25 cellular contexts compared by ENCODE assay signal in the genomic region with DNA sequence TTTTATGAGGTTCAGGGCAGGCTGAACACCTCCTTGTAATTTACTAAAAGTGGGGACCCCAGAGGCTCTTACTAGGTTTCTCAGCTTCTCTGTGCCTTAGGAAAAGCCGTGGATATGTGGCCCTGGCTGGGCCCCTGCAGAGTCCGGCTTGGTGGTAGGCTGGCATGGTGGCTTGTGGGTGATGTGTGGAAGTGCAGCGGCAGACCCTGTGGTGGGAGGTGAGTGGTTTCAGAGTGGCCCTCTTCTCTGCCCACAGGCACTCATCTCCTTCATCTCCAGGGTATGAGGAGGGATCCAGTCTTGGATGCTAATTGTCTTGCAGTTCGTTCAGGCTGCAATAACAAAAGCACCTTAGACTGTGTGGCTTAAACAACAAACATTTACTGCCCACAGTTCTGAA. TPM values are rescaled to one million over a fixed set of nuclear protein-coding genes. Genes with fewer than 3 reads are reported as not detected.
DNase-seq lines count a peak whose midpoint lies in the region; ATAC-seq, FAIRE-seq and TF ChIP-seq lines count a peak whose summit lies in the region.
"Had no signal": no experiment of that assay in that cellular context is flagged by ENCODE, and none has a peak within 500 bp of the region (broad histone marks: within the 10 kb centered on the region; RNA-seq: fewer than 3 reads in every experiment).

No MANE protein-coding gene starts in this region.

- DNase-seq in A549 (ENCODE audit: low read depth in 1 of 2, low spot score in 1 of 2) (no peak), IMR-90 (no peak), esophagus muscularis mucosa (ENCODE audit: extremely low spot score) (no peak), posterior vena cava (ENCODE audit: low spot score) (no peak), GM23248 (no peak), T1000 (lab: John Stamatoyannopoulos, UW) (no peak)
- DNase-seq in stimulated activated effector memory CD8-positive, alpha-beta T cell treated with anti-CD3 and anti-CD28 coated beads, Interleukin-12 subunit alpha, Interleukin-12 subunit beta, amount 100 ng/mL, for 72 hours (ENCODE audit: low spot score in 2 of 2): no peak
- DNase-seq: ACHN, BE2C, COR-L47, DMS53, H7, KG1, MM.1S, NCI-H2029, NCI-H526 treated with DMSO at 0.1 percent for 48 hours, RPMI8226, SIG-M5 had no signal

- TF ChIP-seq POLR2A in A549 (IDR thresholded peaks at IDR 0.05; ENCODE audit: low read length) (no peak), IMR-90 (IDR thresholded peaks at IDR 0.05; ENCODE audit: low read depth, low read length) (no peak), esophagus muscularis mucosa (IDR thresholded peaks at IDR 0.05; ENCODE audit: low read depth) (no peak)

- H3K56ac ChIP-seq in IMR-90 (ENCODE audit: extremely low read depth, insufficient read depth, low read length): no peak overlapping the region

- no peak overlapping the region for H2BK5ac ChIP-seq in IMR-90 (ENCODE audit: low read depth, low read length, poor library complexity, severe bottlenecking)

- no peak for FAIRE-seq in A549 (lab: Jason Lieb, UNC)
- FAIRE-seq: GM18507 had no signal

- peaks cover 23% of the 10 kb centered on the region for H3K4me1 ChIP-seq in A549
- H3K4me1 ChIP-seq in IMR-90 (ENCODE audit: control insufficient read depth, insufficient read depth, low read length): peaks cover 11% of the 10 kb centered on the region
- peaks cover 0 to 26% (median 22%) of the 10 kb centered on the region in 4 donors for H3K4me1 ChIP-seq in esophagus muscularis mucosa
- peaks cover 10% of the 10 kb centered on the region; the same call in 1 of the 2 replicates for H3K4me1 ChIP-seq in GM23248 (ENCODE audit: insufficient read depth)
- H3K4me1 ChIP-seq: BE2C had no signal

- H3K9me2 ChIP-seq in GM23248 (ENCODE audit: insufficient read depth): no peaks in the 10 kb centered on the region

- WGBS in A549 (ENCODE audit: missing lambda C conversion rate): 86% methylated on average over 4 of the region's 4 CpGs
- no CpG with 5 or more reads among the region's 4 CpGs for WGBS in IMR-90 (ENCODE audit: extremely low coverage in 2 of 2, insufficient read length in 1 of 2), 2 experiments
- 90% methylated on average over 3 of the region's 4 CpGs for WGBS in esophagus muscularis mucosa
- WGBS in GM23248 (ENCODE audit: low coverage in 1 of 2, low lambda C conversion rate in 2 of 2, missing lambda C conversion rate in 2 of 2), 2 experiments: 84 to 88% methylated on average over 4 of the region's 4 CpGs

- no peak overlapping the region for H2AFZ ChIP-seq in IMR-90 (replicated peaks; ENCODE audit: low read length, poor library complexity)
- no peak overlapping the region for H2AFZ ChIP-seq in GM23248

- peak overlapping the region; percentile 29 for H3K4me3 Mint-ChIP-seq in stimulated activated effector memory CD8-positive, alpha-beta T cell treated with anti-CD3 and anti-CD28 coated beads, Interleukin-12 subunit alpha, Interleukin-12 subunit beta, amount 100 ng/mL, for 72 hours
- H3K4me3 Mint-ChIP-seq: HFFc6 had no signal

- H3K9me3 Mint-ChIP-seq in stimulated activated effector memory CD8-positive, alpha-beta T cell treated with anti-CD3 and anti-CD28 coated beads, Interleukin-12 subunit alpha, Interleukin-12 subunit beta, amount 100 ng/mL, for 72 hours: no peaks in the 10 kb centered on the region

- H3K27me3 ChIP-seq in IMR-90 (ENCODE audit: control insufficient read depth, insufficient read depth, low read length) (0 out of 2 replicates have a peak, but pooled peaks cover 2% of the 10 kb centered on the region), esophagus muscularis mucosa (no peaks in the 10 kb centered on the region), GM23248 (replicated peaks; ENCODE audit: insufficient read depth) (no peaks in the 10 kb centered on the region)
- H3K27me3 ChIP-seq: BE2C had no signal

- no peak overlapping the region for H3K18ac ChIP-seq in IMR-90 (ENCODE audit: low read depth, low read length)

- intact Hi-C loops in IMR-90 (cut with micrococcal nuclease) (no loop called here), esophagus muscularis mucosa (cut with DNase I) (loop anchor here (5.0 kb wide), 1 partner anchor 33 kb away; no protein-coding TSS in a partner anchor), posterior vena cava (cut with DNase I) (loop anchor here in 1 of 2 donors (5.0 kb wide), 1 partner anchor 747 kb away; the partner anchor contains the start of gene CDK5R1)

- no peak overlapping the region; the same call in 1 of the 2 replicates for H4K91ac ChIP-seq in IMR-90 (ENCODE audit: insufficient read depth, low read depth, low read length)

- H2BK120ac ChIP-seq in IMR-90 (ENCODE audit: low read depth, low read length): peak overlapping the region; percentile 85; the same call in 1 of the 2 replicates

- peak overlapping the region; percentile 47 for H2AK5ac ChIP-seq in IMR-90 (ENCODE audit: low read depth, low read length)

- no peak overlapping the region for H3K4me3 ChIP-seq in A549
- H3K4me3 ChIP-seq in IMR-90 (ENCODE audit: insufficient read depth, low read depth, low read length): no peak overlapping the region
- H3K4me3 ChIP-seq in esophagus muscularis mucosa: no peak overlapping the region
- no peak overlapping the region for H3K4me3 ChIP-seq in GM23248
- H3K4me3 ChIP-seq: SK-N-MC had no signal

- H3K14ac ChIP-seq in IMR-90 (replicated peaks; ENCODE audit: low read depth, low read length): no peak overlapping the region

- no peaks in the 10 kb centered on the region for H3F3A ChIP-seq in GM23248 (ENCODE audit: insufficient read depth)

- POLR2A ChIA-PET in A549 (lab: Yijun Ruan, JAX) (no interaction called here), IMR-90 (lab: Charles Lee; ENCODE audit: unreplicated experiment) (no interaction called here)

- H4K8ac ChIP-seq in IMR-90 (ENCODE audit: low read depth in 2 of 2, low read length in 2 of 2): no peak overlapping the region

- H3K27ac ChIP-seq in A549: peak overlapping the region; percentile 41 to 70; a peak in 4 of 6 replicates
- H3K27ac ChIP-seq in IMR-90 (ENCODE audit: insufficient read depth, low read length): no peak overlapping the region
- peak overlapping the region; percentile 0 to 37 (median 18) for H3K27ac ChIP-seq in esophagus muscularis mucosa (replicated peaks in 1 of 4)
- H3K27ac ChIP-seq in GM23248: no peak overlapping the region
- H3K27ac ChIP-seq: 22Rv1, SK-N-MC had no signal

- H3K4me2 ChIP-seq in A549: no peak overlapping the region; the same call in 2 of the 3 replicates
- H3K4me2 ChIP-seq in IMR-90 (ENCODE audit: low read depth, low read length): no peak overlapping the region
- H3K4me2 ChIP-seq in GM23248 (ENCODE audit: unreplicated experiment): no peak overlapping the region

- dilution Hi-C loops in IMR-90 (cut with HindIII; ENCODE audit: low sequenced_read_pairs, unreplicated experiment): no loop called here

- no peak overlapping the region for H2BK20ac ChIP-seq in IMR-90 (ENCODE audit: low read depth, low read length)

- no peaks in the 10 kb centered on the region for H3K36me3 Mint-ChIP-seq in stimulated activated effector memory CD8-positive, alpha-beta T cell treated with anti-CD3 and anti-CD28 coated beads, Interleukin-12 subunit alpha, Interleukin-12 subunit beta, amount 100 ng/mL, for 72 hours

- no peaks in the 10 kb centered on the region for H3K36me3 ChIP-seq in IMR-90 (ENCODE audit: control insufficient read depth, insufficient read depth, low read length)
- H3K36me3 ChIP-seq in esophagus muscularis mucosa: no peaks in the 10 kb centered on the region
- no peaks in the 10 kb centered on the region for H3K36me3 ChIP-seq in GM23248 (ENCODE audit: low read depth)
- H3K36me3 ChIP-seq: BE2C had no signal

- ATAC-seq in A549 (no peak), IMR-90 (ENCODE audit: low read depth) (no peak), HG02759 (IDR thresholded peaks at IDR 0.05; ENCODE audit: unreplicated experiment) (no peak)
- ATAC-seq in stimulated activated effector memory CD8-positive, alpha-beta T cell treated with anti-CD3 and anti-CD28 coated beads, Interleukin-12 subunit alpha, Interleukin-12 subunit beta, amount 100 ng/mL, for 72 hours: no peak

- TF ChIP-seq EP300 in A549 (IDR thresholded peaks at IDR 0.05) (no peak), esophagus muscularis mucosa (IDR thresholded peaks at IDR 0.05) (no peak)

- no TSS peak for BruUV-seq in IMR-90 (replicated peaks; lab: Mats Ljungman, UMichigan)

- CTCF ChIA-PET in A549 (lab: Yijun Ruan, JAX) (no interaction called here), IMR-90 (lab: Yijun Ruan, JAX) (no interaction called here)

- no peak overlapping the region for H3K23ac ChIP-seq in IMR-90 (ENCODE audit: low read depth, low read length)

- no peaks in the 10 kb centered on the region for H3K79me2 ChIP-seq in GM23248 (ENCODE audit: insufficient read depth)

- H3K9me3 ChIP-seq in A549: no peaks in the 10 kb centered on the region
- H3K9me3 ChIP-seq in IMR-90 (ENCODE audit: control insufficient read depth, insufficient read depth, low read length): no peaks in the 10 kb centered on the region
- H3K9me3 ChIP-seq in esophagus muscularis mucosa: no peaks in the 10 kb centered on the region
- H3K9me3 ChIP-seq in GM23248 (ENCODE audit: low read depth): no peaks in the 10 kb centered on the region
- H3K9me3 ChIP-seq: BE2C had no signal

- H2BK15ac ChIP-seq in IMR-90 (ENCODE audit: low read depth, low read length): peak overlapping the region; percentile 6; the same call in 1 of the 3 replicates

- TF ChIP-seq RAD21 in A549 (conservative IDR thresholded peaks at IDR 0.05 in 1 of 2, IDR thresholded peaks at IDR 0.05 in 1 of 2) (no peak), IMR-90 (IDR thresholded peaks at IDR 0.05; ENCODE audit: low read length) (no peak)

- H4K5ac ChIP-seq in IMR-90 (ENCODE audit: low read depth, low read length): no peak overlapping the region

- no peaks in the 10 kb centered on the region for H4K20me1 ChIP-seq in IMR-90 (ENCODE audit: insufficient read depth, low read length)
- no peaks in the 10 kb centered on the region for H4K20me1 ChIP-seq in GM23248 (ENCODE audit: insufficient read depth)

- peaks cover 10% of the 10 kb centered on the region for H3K9me1 ChIP-seq in IMR-90 (ENCODE audit: insufficient read depth, low read length)

- no peaks in the 10 kb centered on the region for H3K79me1 ChIP-seq in IMR-90 (ENCODE audit: low read depth in 1 of 2, low read length in 2 of 2)

- no peak overlapping the region for H2AK9ac ChIP-seq in IMR-90 (replicated peaks; ENCODE audit: low read depth, low read length, poor library complexity)

- H3K9ac ChIP-seq in IMR-90 (ENCODE audit: low read depth, low read length) (no peak overlapping the region), GM23248 (no peak overlapping the region)

- peaks cover 33% of the 10 kb centered on the region for H3K4me1 Mint-ChIP-seq in stimulated activated effector memory CD8-positive, alpha-beta T cell treated with anti-CD3 and anti-CD28 coated beads, Interleukin-12 subunit alpha, Interleukin-12 subunit beta, amount 100 ng/mL, for 72 hours

- no peak overlapping the region; the same call in 1 of the 2 replicates for H3K4ac ChIP-seq in IMR-90 (ENCODE audit: low read depth, low read length)

- TF ChIP-seq CTCF in A549 (IDR thresholded peaks at IDR 0.05): no peak
- no peak for TF ChIP-seq CTCF in IMR-90 (conservative IDR thresholded peaks at IDR 0.05; ENCODE audit: low read depth, low read length)
- TF ChIP-seq CTCF in esophagus muscularis mucosa (IDR thresholded peaks at IDR 0.05): no peak

- no peak overlapping the region for H3K27ac Mint-ChIP-seq in stimulated activated effector memory CD8-positive, alpha-beta T cell treated with anti-CD3 and anti-CD28 coated beads, Interleukin-12 subunit alpha, Interleukin-12 subunit beta, amount 100 ng/mL, for 72 hours
- H3K27ac Mint-ChIP-seq: HFFc6 had no signal

- in situ Hi-C loops in IMR-90 (cut with MboI; ENCODE audit: low sequenced_read_pairs) (no loop called here), GM23248 (cut with MboI) (no loop called here)

RNA-seq across cellular contexts. Expression of gene ASIC2, which starts 58.9 kb away (rescaled TPM):
- polyA plus RNA-seq in A549 (2011; rRNA removed) (1.9 and 2.2 TPM in 2 replicates), A549 (2017; fragmentation: RNase III; extraction: RNeasy Plus Mini Kit Qiagen cat#74134 plus additional on column Dnase treatment) (1.5 to 1.9 TPM (median 1.6 TPM) in 3 replicates), IMR-90 (2012; rRNA removed) (0.06 and 0.15 TPM in 2 replicates), GM23248 (2016; fragmentation: Nextera tagmentation; extraction: Ambion mirVana) (not detected in 2 replicates)
- polyA plus RNA-seq in A549 (2012; cell fraction: cytosol; rRNA removed): 1.0 and 1.5 TPM in 2 replicates
- polyA plus RNA-seq in A549 (2012; cell fraction: nucleus; rRNA removed): 1.3 and 1.7 TPM in 2 replicates
- 2.8 and 3.7 TPM in 2 replicates for polyA minus RNA-seq in A549 (2011; rRNA and poly(A)+ RNA removed)
- total RNA-seq in IMR-90 (2012; rRNA removed) (under 0.01 TPM in 1 of 2 replicates, not detected in the other), esophagus muscularis mucosa (under 1 TPM in 1 of 4 donors, not detected in 3; 0.13 TPM), posterior vena cava (not detected)
- polyA plus RNA-seq in IMR-90 (2012; cell fraction: cytosol; rRNA removed): 0.05 TPM in 1 of 2 replicates, not detected in the other
- 0.02 and 0.05 TPM in 2 replicates for polyA plus RNA-seq in IMR-90 (2012; cell fraction: nucleus; rRNA removed; ENCODE audit: low replicate concordance)
- under 0.01 TPM in 1 of 2 replicates, not detected in the other for total RNA-seq in GM23248 (2014; rRNA removed; shearing (Covaris generic))
- total RNA-seq: G401, HFFc6, NCI-H460 had no signal

Comparison
In these comparisons a context has a peak if more than half of its experiments do, and no peak if none do; other contexts are left out.
1. H3K27ac ChIP-seq: peak in A549 (2 of 2) and esophagus muscularis mucosa (4 of 4); none in IMR-90 (single experiment) and GM23248 (single experiment).